Comparison of ENCODE assay signal across 11 cellular contexts in genomic region chr3:138389841-138390581, GRCh38. TPM values are rescaled to one million over a fixed set of nuclear protein-coding genes. Genes with fewer than 3 reads are reported as not detected.
DNase-seq lines count a peak whose midpoint lies in the region; ATAC-seq, FAIRE-seq and TF ChIP-seq lines count a peak whose summit lies in the region.
"Had no signal": no experiment of that assay in that cellular context is flagged by ENCODE, and none has a peak within 500 bp of the region (broad histone marks: within the 10 kb centered on the region; RNA-seq: fewer than 3 reads in every experiment).

No MANE protein-coding gene starts in this region.

- no peak overlapping the region for H3K4me3 ChIP-seq in HepG2 (replicated peaks in 1 of 3; ENCODE audit: insufficient read depth in 1 of 3, low read depth in 2 of 3, low read length in 3 of 3)
- no peak overlapping the region for H3K4me3 ChIP-seq in uterus
- H3K4me3 ChIP-seq: BLaER1 had no signal

- H3K27ac ChIP-seq in caudate nucleus (ENCODE audit: low read depth, low read length): peak overlapping the region; percentile 56
- no peak overlapping the region for H3K27ac ChIP-seq in HepG2 (ENCODE audit: extremely low read length, insufficient read depth, low read length)
- peak overlapping the region; percentile 83 to 90 for H3K27ac ChIP-seq in uterus
- H3K27ac ChIP-seq: BLaER1, KMS-11 had no signal

- no peak for TF ChIP-seq POLR2A in HepG2 (IDR thresholded peaks at IDR 0.05; ENCODE audit: insufficient read depth in 1 of 2, low read depth in 2 of 2, low read length in 2 of 2)
- TF ChIP-seq POLR2A in uterus (IDR thresholded peaks at IDR 0.05): no peak

- TF ChIP-seq CTCF in HepG2 (CRISPR knock-in tag; IDR thresholded peaks at IDR 0.05) (no peak), uterus (IDR thresholded peaks at IDR 0.05) (no peak), GM20000 (IDR thresholded peaks at IDR 0.05; ENCODE audit: extremely low read depth, missing control alignments) (no peak)

- H3K36me3 ChIP-seq in HepG2 (replicated peaks in 1 of 2; ENCODE audit: control insufficient read depth in 1 of 2, insufficient read depth in 2 of 2, low read length in 2 of 2) (0 out of 5 replicates have a peak, but pooled peaks cover 0 to 3% of the 10 kb centered on the region in 2 experiments), uterus (no peaks in the 10 kb centered on the region)
- H3K36me3 ChIP-seq: BLaER1 had no signal

- no TSS peak for BruUV-seq in HepG2 (replicated peaks; lab: Mats Ljungman, UMichigan)

- no peaks in the 10 kb centered on the region for H3K9me3 ChIP-seq in HepG2 (ENCODE audit: low read length)
- no peaks in the 10 kb centered on the region for H3K9me3 ChIP-seq in uterus
- H3K9me3 ChIP-seq: BLaER1 had no signal

- DNase-seq in NCI-H82 (lab: John Stamatoyannopoulos, UW) (peak; percentile 67), NCI-H82 treated with DMSO at 0.1 percent for 48 hours (lab: John Stamatoyannopoulos, UW; ENCODE audit: unreplicated experiment) (no peak), caudate nucleus (lab: John Stamatoyannopoulos, UW) (peak in 29 of 61 donors; percentile 7 to 77 (median 41)), HepG2 (ENCODE audit: low spot score) (peak; percentile 71), uterus (peak; percentile 68 to 82), NCI-H526 (lab: John Stamatoyannopoulos, UW) (no peak), G401 (ENCODE audit: low spot score) (no peak), GM20000 (ENCODE audit: low spot score) (no peak)

- POLR2A ChIA-PET in HepG2 (lab: Yijun Ruan, JAX): no interaction called here

- no peak overlapping the region for H3K9ac ChIP-seq in HepG2 (ENCODE audit: insufficient read depth, low read depth, low read length)
- H3K9ac ChIP-seq: BLaER1, KMS-11 had no signal

- in situ Hi-C loops in HepG2 (cut with HindIII; ENCODE audit: extremely low pct_ligation_motif_present, low pct_unique_long_range_greater_than_20kb) (no loop called here), G401 (cut with HindIII; ENCODE audit: low sequenced_read_pairs) (no loop called here)

- ATAC-seq in HepG2: peak; percentile 47

- TF ChIP-seq RAD21 in HepG2 (CRISPR knock-in tag; IDR thresholded peaks at IDR 0.05): no peak

- H3K27me3 ChIP-seq in HepG2 (ENCODE audit: control insufficient read depth in 1 of 2, insufficient read depth in 2 of 2, low read length in 2 of 2) (no peaks in the 10 kb centered on the region), uterus (no peaks in the 10 kb centered on the region)
- H3K27me3 ChIP-seq: BLaER1 had no signal

- no peaks in the 10 kb centered on the region for H3K4me1 ChIP-seq in HepG2 (ENCODE audit: insufficient read depth, low read length)
- H3K4me1 ChIP-seq in uterus: peaks cover 5 to 14% of the 10 kb centered on the region in 2 donors
- H3K4me1 ChIP-seq: BLaER1 had no signal

- no peak for FAIRE-seq in HepG2 (lab: Jason Lieb, UNC)
- FAIRE-seq: TTC549 had no signal

- WGBS in HepG2 (ENCODE audit: low lambda C conversion rate): 83% methylated on average over 9 of the region's 9 CpGs

- no peaks in the 10 kb centered on the region for H3K79me2 ChIP-seq in HepG2 (ENCODE audit: insufficient read depth, low read length)

- intact Hi-C loops in HepG2 (cut with micrococcal nuclease; ENCODE audit: unreplicated experiment): no loop called here
- intact Hi-C loops in uterus (cut with DNase I; ENCODE audit: low total_unique reads): no loop called here

- H4K20me1 ChIP-seq in HepG2 (ENCODE audit: insufficient read depth, low read length): no peaks in the 10 kb centered on the region
- H4K20me1 ChIP-seq: BLaER1 had no signal

- no peak overlapping the region for H2AFZ ChIP-seq in HepG2 (ENCODE audit: low read length)

- CTCF ChIA-PET in HepG2 (lab: Yijun Ruan, JAX; ENCODE audit: low intra/inter-chr PET ratio, low total read pairs): no interaction called here

- no peak overlapping the region for H3K4me2 ChIP-seq in HepG2 (ENCODE audit: low read depth, low read length)
- H3K4me2 ChIP-seq: BLaER1, KMS-11 had no signal

- TF ChIP-seq EP300 in HepG2 (IDR thresholded peaks at IDR 0.05; ENCODE audit: low read depth in 2 of 2, low read length in 2 of 2) (no peak), HepG2 (CRISPR knock-in tag; IDR thresholded peaks at IDR 0.05; ENCODE audit: borderline replicate concordance) (no peak)

TF ChIP-seq in HepG2, 621 proteins besides CTCF, POLR2A, EP300 and RAD21:
- TF ChIP-seq GTF2F1 (IDR thresholded peaks at IDR 0.05; ENCODE audit: low read length) (no peak), ZBTB33 (CRISPR knock-in tag; IDR thresholded peaks at IDR 0.05) (peak; percentile 18; the same call in 1 of the 2 replicates), JARID2 (CRISPR knock-in tag; IDR thresholded peaks at IDR 0.05; ENCODE audit: insufficient replicate concordance) (no peak), FOSL2 (CRISPR knock-in tag; IDR thresholded peaks at IDR 0.05) (peak; percentile 45)

RNA-seq across cellular contexts. Expression of gene MRAS, which starts 41.6 kb away (rescaled TPM):
- total RNA-seq in HepG2 (2016; rRNA removed; fragmentation: Illumina TruSeq; extraction: Trizol): 36.2 TPM in 2 replicates
- total RNA-seq in HepG2 (2016; cell fraction: cytosol; rRNA removed; fragmentation: Illumina TruSeq; extraction: Trizol; ENCODE audit: low read depth): 30.3 and 31.5 TPM in 2 replicates
- total RNA-seq in HepG2 (2016; cell fraction: insoluble cytoplasmic fraction; rRNA removed; fragmentation: Illumina TruSeq; extraction: Trizol): 27.7 and 30.0 TPM in 2 replicates
- 59.3 and 62.6 TPM in 2 replicates for total RNA-seq in HepG2 (2016; cell fraction: membrane; rRNA removed; fragmentation: Illumina TruSeq; extraction: Trizol)
- 24.4 and 32.5 TPM in 2 replicates for total RNA-seq in HepG2 (2016; cell fraction: nucleus; rRNA removed; fragmentation: Illumina TruSeq; extraction: Trizol)
- 8.8 and 8.9 TPM in 2 replicates for polyA plus RNA-seq in HepG2 (2011; rRNA removed)
- polyA plus RNA-seq in HepG2 (2011; cell fraction: cytosol; rRNA removed): 7.2 and 8.0 TPM in 2 replicates
- polyA plus RNA-seq in HepG2 (2011; cell fraction: nucleus; rRNA removed): 8.6 and 8.8 TPM in 2 replicates
- 4.2 and 4.6 TPM in 2 replicates for polyA plus RNA-seq in HepG2 (2012)
- 31.3 and 40.9 TPM in 2 replicates for polyA plus RNA-seq in HepG2 (2016; cell fraction: cytosol; fragmentation: Illumina TruSeq; extraction: Trizol; ENCODE audit: low read depth)
- 26.0 and 29.0 TPM in 2 replicates for polyA plus RNA-seq in HepG2 (2016; cell fraction: insoluble cytoplasmic fraction; fragmentation: Illumina TruSeq; extraction: Trizol; ENCODE audit: low read depth)
- polyA plus RNA-seq in HepG2 (2016; cell fraction: membrane; fragmentation: Illumina TruSeq; extraction: Trizol; ENCODE audit: low read depth): 49.8 and 50.3 TPM in 2 replicates
- polyA plus RNA-seq in HepG2 (2016; cell fraction: nucleus; fragmentation: Illumina TruSeq; extraction: Trizol; ENCODE audit: insufficient read depth, low read depth): 34.3 and 34.5 TPM in 2 replicates
- polyA minus RNA-seq in HepG2 (2011; rRNA and poly(A)+ RNA removed; ENCODE audit: low replicate concordance): 5.8 and 6.5 TPM in 2 replicates
- 5.4 and 5.8 TPM in 2 replicates for polyA minus RNA-seq in HepG2 (2011; cell fraction: cytosol; rRNA and poly(A)+ RNA removed)
- polyA minus RNA-seq in HepG2 (2011; cell fraction: nucleus; rRNA and poly(A)+ RNA removed): 5.0 and 8.8 TPM in 2 replicates
- 10 to 100 TPM; 13.8 to 83.0 (median 46.8) TPM for total RNA-seq in uterus
- total RNA-seq in G401 (2014; rRNA removed; shearing (Covaris generic)): 37.5 and 37.9 TPM in 2 replicates

RNA-seq across cellular contexts. Expression of gene ESYT3, which starts 44.4 kb away (rescaled TPM):
- total RNA-seq in HepG2 (2016; rRNA removed; fragmentation: Illumina TruSeq; extraction: Trizol) (0.79 and 4.1 TPM in 2 replicates), uterus (10 to 100 TPM in 1 of 4 donors, 1 to 10 TPM in 3; 1.4 to 30.8 (median 4.9) TPM)
- 0.88 and 0.91 TPM in 2 replicates for total RNA-seq in HepG2 (2016; cell fraction: cytosol; rRNA removed; fragmentation: Illumina TruSeq; extraction: Trizol; ENCODE audit: low read depth)
- total RNA-seq in HepG2 (2016; cell fraction: insoluble cytoplasmic fraction; rRNA removed; fragmentation: Illumina TruSeq; extraction: Trizol): 0.65 and 3.4 TPM in 2 replicates
- total RNA-seq in HepG2 (2016; cell fraction: membrane; rRNA removed; fragmentation: Illumina TruSeq; extraction: Trizol): 0.71 and 0.86 TPM in 2 replicates
- total RNA-seq in HepG2 (2016; cell fraction: nucleus; rRNA removed; fragmentation: Illumina TruSeq; extraction: Trizol): 9.2 TPM in 2 replicates
- polyA plus RNA-seq in HepG2 (2011; rRNA removed): 1.5 and 1.6 TPM in 2 replicates
- 0.51 and 0.70 TPM in 2 replicates for polyA plus RNA-seq in HepG2 (2011; cell fraction: cytosol; rRNA removed)
- polyA plus RNA-seq in HepG2 (2011; cell fraction: nucleus; rRNA removed): 8.2 and 9.2 TPM in 2 replicates
- 0.83 and 1.4 TPM in 2 replicates for polyA plus RNA-seq in HepG2 (2012)
- 0.17 and 0.22 TPM in 2 replicates for polyA plus RNA-seq in HepG2 (2016; cell fraction: cytosol; fragmentation: Illumina TruSeq; extraction: Trizol; ENCODE audit: low read depth)
- 0.66 and 1.0 TPM in 2 replicates for polyA plus RNA-seq in HepG2 (2016; cell fraction: insoluble cytoplasmic fraction; fragmentation: Illumina TruSeq; extraction: Trizol; ENCODE audit: low read depth)
- 0.15 and 0.33 TPM in 2 replicates for polyA plus RNA-seq in HepG2 (2016; cell fraction: membrane; fragmentation: Illumina TruSeq; extraction: Trizol; ENCODE audit: low read depth)
- 12.9 and 13.1 TPM in 2 replicates for polyA plus RNA-seq in HepG2 (2016; cell fraction: nucleus; fragmentation: Illumina TruSeq; extraction: Trizol; ENCODE audit: insufficient read depth, low read depth)
- 2.1 TPM in 2 replicates for polyA minus RNA-seq in HepG2 (2011; rRNA and poly(A)+ RNA removed; ENCODE audit: low replicate concordance)
- polyA minus RNA-seq in HepG2 (2011; cell fraction: cytosol; rRNA and poly(A)+ RNA removed): 0.35 and 1.2 TPM in 2 replicates
- 9.0 and 11.3 TPM in 2 replicates for polyA minus RNA-seq in HepG2 (2011; cell fraction: nucleus; rRNA and poly(A)+ RNA removed)
- total RNA-seq in G401 (2014; rRNA removed; shearing (Covaris generic)): not detected in 2 replicates

Comparison
In these comparisons a context has a peak if more than half of its experiments do, and no peak if none do; other contexts are left out.
1. DNase-seq: peak in NCI-H82 (single experiment), HepG2 (single experiment) and uterus (2 of 2); none in NCI-H82 treated with DMSO at 0.1 percent for 48 hours (single experiment), NCI-H526 (0 of 2), G401 (single experiment) and GM20000 (single experiment).